Comparison of ENCODE assay signal across 18 cellular contexts in genomic region chr4:128009428-128009827, GRCh38.
"Had no signal": no experiment of that assay in that cellular context is flagged by ENCODE, and none has a peak within 500 bp of the region (broad histone marks: within the 10 kb centered on the region; RNA-seq: fewer than 3 reads in every experiment).

No MANE protein-coding gene starts in this region.

- FAIRE-seq: endothelial cell of umbilical vein had no signal

- ATAC-seq: activated CD4-positive, CD25-positive, alpha-beta regulatory T cell treated with anti-CD3 and anti-CD28 coated beads, Interleukin-2, amount 50 U/mL, for 24 hours; activated CD8-positive, alpha-beta T cell treated with anti-CD3 and anti-CD28 coated beads, Interleukin-2, amount 10 ng/mL, durations not matched to agents 7 days and 5 days; gastroesophageal sphincter; heart left ventricle; left lung had no signal

- H3K27me3 ChIP-seq: cardiac muscle cell, esophagus muscularis mucosa, gastroesophageal sphincter, heart left ventricle, left lung, thyroid gland had no signal

- H3K4me1 ChIP-seq: esophagus muscularis mucosa, gastroesophageal sphincter, heart left ventricle, left lung, thyroid gland had no signal

- H3K27ac ChIP-seq: cardiac muscle cell, esophagus muscularis mucosa, gastroesophageal sphincter, heart left ventricle, left lung, thyroid gland had no signal

- H3K9me3 ChIP-seq: esophagus muscularis mucosa, gastroesophageal sphincter, heart left ventricle, left lung, thyroid gland had no signal

- DNase-seq: activated CD4-positive, alpha-beta T cell treated with anti-CD3 and anti-CD28 coated beads, Interleukin-2, amount 10 ng/mL, durations not matched to agents 7 days and 5 days; activated CD8-positive, alpha-beta T cell treated with anti-CD3 and anti-CD28 coated beads, Interleukin-2, amount 10 ng/mL, durations not matched to agents 7 days and 5 days; activated naive CD4-positive, alpha-beta T cell treated with Interleukin-2 at 50 U/mL for 16 hours; activated naive CD8-positive, alpha-beta T cell treated with anti-CD3 and anti-CD28 coated beads, Interleukin-2, amount 10 ng/mL, durations not matched to agents 7 days and 5 days; activated T-cell treated with anti-CD3 and anti-CD28 coated beads, Interleukin-2, amount 50 U/mL, for 24 hours; amygdala; dermis blood vessel endothelial cell; effector memory CD4-positive, alpha-beta T cell; heart left ventricle; left lung; retina; stimulated activated naive CD4-positive, alpha-beta T cell treated with Interleukin-2 at 50 U/mL for 16 hours; thyroid gland had no signal

- H3K4me3 ChIP-seq: cardiac muscle cell, esophagus muscularis mucosa, gastroesophageal sphincter, heart left ventricle, left lung, thyroid gland had no signal
